In genomic region chrX:50903387-50904027, GRCh38 we compare ENCODE assay signal across 9 cellular contexts. TPM values are rescaled to one million over a fixed set of nuclear protein-coding genes. Genes with fewer than 3 reads are reported as not detected.
DNase-seq lines count a peak whose midpoint lies in the region; ATAC-seq, FAIRE-seq and TF ChIP-seq lines count a peak whose summit lies in the region.
"Had no signal": no experiment of that assay in that cellular context is flagged by ENCODE, and none has a peak within 500 bp of the region (broad histone marks: within the 10 kb centered on the region; RNA-seq: fewer than 3 reads in every experiment).

No MANE protein-coding gene starts in this region.

- WGBS in esophagus muscularis mucosa: 29% methylated on average over 8 of the region's 8 CpGs
- 34% methylated on average over 8 of the region's 8 CpGs for WGBS in suprapubic skin

- DNase-seq in Caco-2 (peak; percentile 32 to 34), GM19239 (ENCODE audit: insufficient read length, low spot score) (peak; percentile 3), NOMO-1 treated with dmso at 0.1 percent for 144 hours (lab: John Stamatoyannopoulos, UW; ENCODE audit: unreplicated experiment) (peak; percentile 26), esophagus muscularis mucosa (ENCODE audit: extremely low spot score) (no peak), non-pigmented ciliary epithelial cell (ENCODE audit: low read depth) (peak; percentile 1), NCI-H774 (lab: John Stamatoyannopoulos, UW) (no peak), suprapubic skin (ENCODE audit: low spot score in 2 of 2) (no peak)

- CTCF ChIA-PET in Caco-2 (lab: Charles Lee): no interaction called here

- no TSS peak for BruUV-seq in Caco-2 (replicated peaks; lab: Mats Ljungman, UMichigan)

- H3K27me3 Mint-ChIP-seq in Caco-2 (ENCODE audit: insufficient read depth, unreplicated experiment): no peaks in the 10 kb centered on the region

- no peaks in the 10 kb centered on the region for H3K9me3 Mint-ChIP-seq in Caco-2 (ENCODE audit: unreplicated experiment)

- ATAC-seq in HG03039 (IDR thresholded peaks at IDR 0.05; ENCODE audit: unreplicated experiment): no peak

- H3K36me3 ChIP-seq in Caco-2 (ENCODE audit: control insufficient read depth, insufficient read depth, low read length) (no peaks in the 10 kb centered on the region), esophagus muscularis mucosa (no peaks in the 10 kb centered on the region), suprapubic skin (no peaks in the 10 kb centered on the region)

- no peaks in the 10 kb centered on the region for H3K27me3 ChIP-seq in Caco-2 (replicated peaks; ENCODE audit: control insufficient read depth, insufficient read depth, low read length)
- H3K27me3 ChIP-seq in esophagus muscularis mucosa: peaks cover 0 to 11% (median 0%) of the 10 kb centered on the region in 4 donors
- no peaks in the 10 kb centered on the region for H3K27me3 ChIP-seq in suprapubic skin

- H3K36me3 Mint-ChIP-seq in Caco-2 (ENCODE audit: insufficient read depth, unreplicated experiment): no peaks in the 10 kb centered on the region

- no peak overlapping the region for H3K4me3 Mint-ChIP-seq in Caco-2 (ENCODE audit: unreplicated experiment)

- H3K4me1 ChIP-seq in Caco-2 (no peaks in the 10 kb centered on the region), esophagus muscularis mucosa (no peaks in the 10 kb centered on the region), suprapubic skin (no peaks in the 10 kb centered on the region)

- TF ChIP-seq CTCF in Caco-2 (IDR thresholded peaks at IDR 0.05; ENCODE audit: insufficient read depth in 1 of 2, low read depth in 1 of 2, low read length in 1 of 2, severe bottlenecking in 1 of 2, unreplicated experiment in 1 of 2) (peak; percentile 42 to 71), esophagus muscularis mucosa (IDR thresholded peaks at IDR 0.05) (peak; percentile 42 to 58 (median 43)), suprapubic skin (IDR thresholded peaks at IDR 0.05) (peak in 1 of 2 donors; percentile 5)

- TF ChIP-seq EP300 in esophagus muscularis mucosa (IDR thresholded peaks at IDR 0.05) (no peak), suprapubic skin (IDR thresholded peaks at IDR 0.05) (no peak)

- H3K9me3 ChIP-seq in Caco-2 (no peaks in the 10 kb centered on the region), esophagus muscularis mucosa (no peaks in the 10 kb centered on the region), suprapubic skin (no peaks in the 10 kb centered on the region)

- intact Hi-C loops in Caco-2 (cut with micrococcal nuclease; ENCODE audit: unreplicated experiment): loop anchor here (1.0 to 10.0 kb wide), 2 partner anchors 141 to 156 kb away; no protein-coding TSS in a partner anchor
- intact Hi-C loops in esophagus muscularis mucosa (cut with DNase I): loop anchor here (2.0 kb wide), 1 partner anchor 157 kb away; no protein-coding TSS in a partner anchor

- no peak for TF ChIP-seq POLR2A in esophagus muscularis mucosa (IDR thresholded peaks at IDR 0.05; ENCODE audit: low read depth)
- no peak for TF ChIP-seq POLR2A in suprapubic skin (IDR thresholded peaks at IDR 0.05)

- H3K27ac ChIP-seq in esophagus muscularis mucosa (replicated peaks in 1 of 4) (no peak overlapping the region), suprapubic skin (no peak overlapping the region)

- POLR2A ChIA-PET in Caco-2 (lab: Charles Lee): no interaction called here

- FAIRE-seq in GM19239 (lab: Jason Lieb, UNC): peak; percentile 49

- no peaks in the 10 kb centered on the region for H3K4me1 Mint-ChIP-seq in Caco-2 (ENCODE audit: low read depth, unreplicated experiment)

- H3K27ac Mint-ChIP-seq in Caco-2 (ENCODE audit: unreplicated experiment): no peak overlapping the region

- no peak overlapping the region for H3K4me3 ChIP-seq in Caco-2 (ENCODE audit: low read depth, low read length)
- H3K4me3 ChIP-seq in esophagus muscularis mucosa: no peak overlapping the region
- H3K4me3 ChIP-seq in suprapubic skin: no peak overlapping the region

RNA-seq across cellular contexts. Expression of gene BMP15, which starts 7.0 kb away (rescaled TPM):
- not detected in 2 replicates for total RNA-seq in Caco-2 (2022)
- not detected for total RNA-seq in esophagus muscularis mucosa
- not detected for total RNA-seq in suprapubic skin
- total RNA-seq: myocyte had no signal

Comparison
In these comparisons a context has a peak if more than half of its experiments do, and no peak if none do; other contexts are left out.
1. DNase-seq: peak in Caco-2 (2 of 2), GM19239 (single experiment), NOMO-1 treated with dmso at 0.1 percent for 144 hours (single experiment) and non-pigmented ciliary epithelial cell (single experiment); none in esophagus muscularis mucosa (single experiment), NCI-H774 (single experiment) and suprapubic skin (0 of 2).